1 cellular context compared by ENCODE assay signal in genomic region chr6:152982768-152983636, GRCh38.
TF ChIP-seq lines count a peak whose summit lies in the region.

Gene FBXO5 (minus strand): TSS chr6:152983041. CDS start chr6:152982959, 82 bp downstream.

TF ChIP-seq in HepG2, 621 proteins besides CTCF, POLR2A, EP300 and RAD21 (continued from another document and continues in another):
- TF ChIP-seq PRDM10 (CRISPR knock-in tag; IDR thresholded peaks at IDR 0.05; ENCODE audit: low read depth), result peak; percentile 27; the same call in 1 of the 2 replicates
- TF ChIP-seq ZFP62 (CRISPR knock-in tag; IDR thresholded peaks at IDR 0.05), result no peak
- peak; percentile 55; the same call in 1 of the 2 replicates for TF ChIP-seq SNAPC4 (CRISPR knock-in tag; IDR thresholded peaks at IDR 0.05)
- TF ChIP-seq FOXK1 (CRISPR knock-in tag; IDR thresholded peaks at IDR 0.05; ENCODE audit: borderline replicate concordance, low read depth), result peak; percentile 23; the same call in 1 of the 2 replicates
- TF ChIP-seq CEBPZ (IDR thresholded peaks at IDR 0.05; ENCODE audit: low read length), result no peak
- TF ChIP-seq HNF1A (IDR thresholded peaks at IDR 0.05; ENCODE audit: low read depth), result no peak
- TF ChIP-seq HNF1A (CRISPR knock-in tag; IDR thresholded peaks at IDR 0.05; ENCODE audit: borderline replicate concordance), result peak; percentile 43; the same call in 1 of the 2 replicates
- peak; percentile 100 for TF ChIP-seq NFYB (CRISPR knock-in tag; IDR thresholded peaks at IDR 0.05)
- TF ChIP-seq TOPORS (CRISPR knock-in tag; IDR thresholded peaks at IDR 0.05), result no peak
- peak; percentile 12; the same call in 1 of the 2 replicates for TF ChIP-seq RCOR2 (CRISPR knock-in tag; IDR thresholded peaks at IDR 0.05)
- TF ChIP-seq PHB2 (IDR thresholded peaks at IDR 0.05; ENCODE audit: partially characterized antibody), result no peak
- TF ChIP-seq ZNF343 (CRISPR knock-in tag; IDR thresholded peaks at IDR 0.05), result no peak; the same call in 1 of the 2 replicates
- no peak for TF ChIP-seq MTA3 (CRISPR knock-in tag; IDR thresholded peaks at IDR 0.05)
- peak; percentile 92 for TF ChIP-seq POGK (CRISPR knock-in tag; conservative IDR thresholded peaks at IDR 0.05)
- peak; percentile 55; the same call in 1 of the 2 replicates for TF ChIP-seq BATF2 (CRISPR knock-in tag; IDR thresholded peaks at IDR 0.05)
- TF ChIP-seq GFI1 (CRISPR knock-in tag; IDR thresholded peaks at IDR 0.05; ENCODE audit: borderline replicate concordance), result peak; percentile 92
- TF ChIP-seq ZMYM4 (CRISPR knock-in tag; IDR thresholded peaks at IDR 0.05), result peak; percentile 49; the same call in 1 of the 2 replicates
- TF ChIP-seq RARA (CRISPR knock-in tag; IDR thresholded peaks at IDR 0.05), result no peak
- peak; percentile 96 for TF ChIP-seq NAIF1 (CRISPR knock-in tag; IDR thresholded peaks at IDR 0.05; ENCODE audit: borderline replicate concordance)
- peak; percentile 57; the same call in 1 of the 2 replicates for TF ChIP-seq ZNF788 (CRISPR knock-in tag; IDR thresholded peaks at IDR 0.05; ENCODE audit: borderline replicate concordance)
- no peak for TF ChIP-seq ZEB1 (IDR thresholded peaks at IDR 0.05; ENCODE audit: insufficient replicate concordance, low read depth)
- TF ChIP-seq LRRFIP1 (CRISPR knock-in tag; conservative IDR thresholded peaks at IDR 0.05), result no peak
- TF ChIP-seq RFXANK (CRISPR knock-in tag; IDR thresholded peaks at IDR 0.05), result no peak
- TF ChIP-seq TRIM24 (CRISPR knock-in tag; IDR thresholded peaks at IDR 0.05), result no peak
- TF ChIP-seq HOXA9 (CRISPR knock-in tag; IDR thresholded peaks at IDR 0.05; ENCODE audit: borderline replicate concordance), result 0 out of 2 replicates have a peak, but pooled peaks have one; percentile 59
- peak; percentile 38; the same call in 1 of the 2 replicates for TF ChIP-seq TRAFD1 (CRISPR knock-in tag; IDR thresholded peaks at IDR 0.05; ENCODE audit: borderline replicate concordance)
- TF ChIP-seq SIN3A (IDR thresholded peaks at IDR 0.05; ENCODE audit: borderline replicate concordance, low read depth, low read length), result peak; percentile 99
- no peak for TF ChIP-seq SRSF4 (IDR thresholded peaks at IDR 0.05; ENCODE audit: low read depth, low read length, poor library complexity, severe bottlenecking)
